ENCODE assay signal across 2 cellular contexts in the genomic region with DNA sequence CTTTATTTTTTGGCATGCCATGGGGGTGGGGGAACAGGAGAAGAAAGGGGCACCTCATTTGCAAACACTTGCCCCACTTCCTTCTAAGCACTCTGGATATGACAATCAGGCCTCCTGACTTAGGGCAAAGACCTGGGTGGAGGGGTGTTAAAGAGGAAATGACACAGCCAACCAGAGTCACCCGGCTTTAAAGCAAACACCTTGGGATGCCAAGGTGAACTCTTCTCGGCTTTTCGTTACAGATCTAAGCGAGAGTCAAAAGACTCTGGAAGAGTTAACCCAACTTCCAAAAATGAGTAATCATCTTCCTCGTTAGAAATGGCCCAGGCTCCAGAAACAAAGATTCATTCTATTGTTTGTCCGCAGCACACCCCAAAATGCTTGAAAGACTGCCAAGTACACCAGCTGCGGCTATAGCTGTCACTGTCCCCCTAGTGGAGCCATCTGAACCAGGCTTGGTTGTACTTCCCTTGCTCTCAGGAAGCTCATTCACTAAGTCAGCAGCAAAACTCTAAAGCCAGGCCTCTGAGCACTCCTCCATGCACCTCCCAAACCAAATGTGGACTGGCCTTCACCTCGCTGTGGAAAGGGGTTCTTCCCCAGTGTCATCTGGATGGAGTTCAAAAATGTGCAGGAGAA.
TF ChIP-seq lines count a peak whose summit lies in the region.

No MANE protein-coding gene starts in this region.

TF ChIP-seq in SK-N-SH, 30 proteins besides CTCF, POLR2A, EP300 and RAD21 (continued from another document):
- no peak for TF ChIP-seq USF2 (IDR thresholded peaks at IDR 0.05; ENCODE audit: borderline replicate concordance, low read depth, low read length)
- no peak for TF ChIP-seq MAX (IDR thresholded peaks at IDR 0.05; ENCODE audit: low read depth)
- TF ChIP-seq REST (IDR thresholded peaks at IDR 0.05; ENCODE audit: low read depth, low read length) = no peak
- no peak for TF ChIP-seq NRF1 (IDR thresholded peaks at IDR 0.05; ENCODE audit: low read depth, low read length)

TF ChIP-seq in SK-N-SH treated with all-trans-retinoic acid at 6 μM for 48 hours, 23 proteins besides CTCF, POLR2A, EP300 and RAD21 (continued from another document):
- TF ChIP-seq, protein P1, sequence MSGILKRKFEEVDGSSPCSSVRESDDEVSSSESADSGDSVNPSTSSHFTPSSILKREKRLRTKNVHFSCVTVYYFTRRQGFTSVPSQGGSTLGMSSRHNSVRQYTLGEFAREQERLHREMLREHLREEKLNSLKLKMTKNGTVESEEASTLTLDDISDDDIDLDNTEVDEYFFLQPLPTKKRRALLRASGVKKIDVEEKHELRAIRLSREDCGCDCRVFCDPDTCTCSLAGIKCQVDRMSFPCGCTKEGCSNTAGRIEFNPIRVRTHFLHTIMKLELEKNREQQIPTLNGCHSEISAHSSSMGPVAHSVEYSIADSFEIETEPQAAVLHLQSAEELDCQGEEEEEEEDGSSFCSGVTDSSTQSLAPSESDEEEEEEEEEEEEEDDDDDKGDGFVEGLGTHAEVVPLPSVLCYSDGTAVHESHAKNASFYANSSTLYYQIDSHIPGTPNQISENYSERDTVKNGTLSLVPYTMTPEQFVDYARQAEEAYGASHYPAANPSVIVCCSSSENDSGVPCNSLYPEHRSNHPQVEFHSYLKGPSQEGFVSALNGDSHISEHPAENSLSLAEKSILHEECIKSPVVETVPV (CRISPR knock-in tag; IDR thresholded peaks at IDR 0.05) = no peak
